ENCODE assay signal across 15 cellular contexts in the genomic region with DNA sequence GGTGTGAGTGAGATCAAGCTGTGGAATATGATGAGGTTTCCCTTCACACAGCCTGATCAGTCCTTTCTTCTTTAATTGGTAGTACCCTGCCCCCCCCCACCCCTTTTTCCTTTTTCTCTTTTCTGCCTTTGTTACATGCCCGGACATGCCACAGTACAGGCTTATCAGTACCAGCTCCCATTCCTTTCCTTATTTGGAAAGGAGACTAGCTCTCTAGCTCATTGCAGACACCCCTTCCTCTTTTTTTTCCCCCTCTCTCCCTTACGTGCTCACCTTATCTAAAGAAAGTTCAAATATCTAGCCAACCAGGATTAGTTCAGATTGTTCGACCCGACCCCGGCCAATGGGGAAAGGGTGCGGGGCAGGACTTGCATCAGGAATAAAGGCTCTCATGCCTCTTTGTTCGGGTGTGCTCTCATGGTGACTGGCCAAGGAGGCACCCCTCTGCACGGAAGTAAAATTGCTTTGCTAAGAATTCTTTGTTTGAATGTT.
DNase-seq lines count a peak whose midpoint lies in the region; ATAC-seq and TF ChIP-seq lines count a peak whose summit lies in the region.
"Had no signal": no experiment of that assay in that cellular context is flagged by ENCODE, and none has a peak within 500 bp of the region (broad histone marks: within the 10 kb centered on the region; RNA-seq: fewer than 3 reads in every experiment).

No MANE protein-coding gene starts in this region.

- no peaks in the 10 kb centered on the region for H3K36me3 Mint-ChIP-seq in activated CD8-positive, alpha-beta T cell treated with anti-CD3 and anti-CD28 coated beads for 36 hours (ENCODE audit: low read depth)
- H3K36me3 Mint-ChIP-seq in activated CD8-positive, alpha-beta T cell treated with anti-CD3 and anti-CD28 coated beads, Interleukin-2, amount 10 ng/mL, durations not matched to agents 7 days and 5 days (ENCODE audit: low read depth): no peaks in the 10 kb centered on the region
- no peaks in the 10 kb centered on the region for H3K36me3 Mint-ChIP-seq in osteocyte (ENCODE audit: unreplicated experiment)
- H3K36me3 Mint-ChIP-seq: stimulated activated memory B cell treated with anti-CD40 and anti-IgM and Interleukin-4, amounts not matched to agents 10 μg/mL and 1 μg/mL and 100 μg/mL, for 72 hours had no signal

- H3K36me3 ChIP-seq in PC-3 (ENCODE audit: low read depth, low read length): no peaks in the 10 kb centered on the region
- H3K36me3 ChIP-seq: prostate gland had no signal

- no peaks in the 10 kb centered on the region for H3K9me3 ChIP-seq in PC-3 (ENCODE audit: low read length)
- H3K9me3 ChIP-seq: prostate gland had no signal

- peak overlapping the region; percentile 12 for H3K27ac Mint-ChIP-seq in activated CD8-positive, alpha-beta T cell treated with anti-CD3 and anti-CD28 coated beads for 36 hours
- no peak overlapping the region for H3K27ac Mint-ChIP-seq in activated CD8-positive, alpha-beta T cell treated with anti-CD3 and anti-CD28 coated beads, Interleukin-2, amount 10 ng/mL, durations not matched to agents 7 days and 5 days
- H3K27ac Mint-ChIP-seq in osteocyte (ENCODE audit: unreplicated experiment): peak overlapping the region; percentile 65
- H3K27ac Mint-ChIP-seq: activated T-cell treated with anti-CD3 and anti-CD28 coated beads, Interleukin-2, amount 50 U/mL, for 72 hours; memory B cell; stimulated activated memory B cell treated with anti-CD40 and anti-IgM and Interleukin-4, amounts not matched to agents 10 μg/mL and 1 μg/mL and 100 μg/mL, for 72 hours had no signal

- H3K4me1 ChIP-seq in PC-3 (ENCODE audit: insufficient read depth, low read length): no peaks in the 10 kb centered on the region
- H3K4me1 ChIP-seq: prostate gland had no signal

- no peak overlapping the region for H3K4me2 ChIP-seq in PC-3 (ENCODE audit: low read length)

- no peak overlapping the region for H2AFZ ChIP-seq in PC-3 (ENCODE audit: low read length)

- H3K9ac ChIP-seq in PC-3 (ENCODE audit: low read length): no peak overlapping the region

- no peak for TF ChIP-seq CTCF in activated CD8-positive, alpha-beta T cell treated with anti-CD3 and anti-CD28 coated beads for 36 hours (IDR thresholded peaks at IDR 0.05)
- TF ChIP-seq CTCF in epithelial cell of esophagus (IDR thresholded peaks at IDR 0.05; ENCODE audit: insufficient read depth, low read depth, low read length, missing control alignments) (no peak), osteocyte (IDR thresholded peaks at IDR 0.05) (no peak), PC-3 (conservative IDR thresholded peaks at IDR 0.05; ENCODE audit: low read depth, low read length) (no peak)

- no peak overlapping the region for H3K4me3 Mint-ChIP-seq in activated CD8-positive, alpha-beta T cell treated with anti-CD3 and anti-CD28 coated beads for 36 hours
- no peak overlapping the region for H3K4me3 Mint-ChIP-seq in activated CD8-positive, alpha-beta T cell treated with anti-CD3 and anti-CD28 coated beads, Interleukin-2, amount 10 ng/mL, durations not matched to agents 7 days and 5 days
- no peak overlapping the region for H3K4me3 Mint-ChIP-seq in osteocyte (ENCODE audit: unreplicated experiment)
- H3K4me3 Mint-ChIP-seq: activated T-cell treated with anti-CD3 and anti-CD28 coated beads, Interleukin-2, amount 50 U/mL, for 72 hours; memory B cell; stimulated activated memory B cell treated with anti-CD40 and anti-IgM and Interleukin-4, amounts not matched to agents 10 μg/mL and 1 μg/mL and 100 μg/mL, for 72 hours had no signal

- CTCF ChIA-PET in activated CD8-positive, alpha-beta T cell treated with anti-CD3 and anti-CD28 coated beads for 36 hours (lab: Charles Lee): no interaction called here
- CTCF ChIA-PET in activated CD8-positive, alpha-beta T cell treated with anti-CD3 and anti-CD28 coated beads, Interleukin-2, amount 10 ng/mL, durations not matched to agents 7 days and 5 days (lab: Charles Lee): no interaction called here
- CTCF ChIA-PET in PC-3 (lab: Charles Lee): interaction anchor here (0.6 kb wide), 1 partner anchor 1364 kb away, joined by 4 read pairs; no protein-coding TSS in a partner anchor

- no peak overlapping the region for H3K27ac ChIP-seq in PC-3 (ENCODE audit: low read length)
- H3K27ac ChIP-seq: prostate gland had no signal

- H3K4me3 ChIP-seq in epithelial cell of esophagus (ENCODE audit: low read length): no peak overlapping the region
- H3K4me3 ChIP-seq in PC-3 (ENCODE audit: low read length): no peak overlapping the region
- H3K4me3 ChIP-seq: prostate gland had no signal

- POLR2A ChIA-PET in activated CD8-positive, alpha-beta T cell treated with anti-CD3 and anti-CD28 coated beads for 36 hours (lab: Charles Lee): no interaction called here
- POLR2A ChIA-PET in activated CD8-positive, alpha-beta T cell treated with anti-CD3 and anti-CD28 coated beads, Interleukin-2, amount 10 ng/mL, durations not matched to agents 7 days and 5 days (lab: Charles Lee): no interaction called here
- POLR2A ChIA-PET in PC-3 (lab: Charles Lee; ENCODE audit: unreplicated experiment): no interaction called here

- BruUV-seq in PC-3 (replicated peaks; lab: Mats Ljungman, UMichigan): no TSS peak

- no peaks in the 10 kb centered on the region for H3K27me3 ChIP-seq in PC-3 (ENCODE audit: low read length)

- no peak for ATAC-seq in activated CD8-positive, alpha-beta T cell treated with anti-CD3 and anti-CD28 coated beads for 36 hours
- ATAC-seq in activated CD8-positive, alpha-beta T cell treated with anti-CD3 and anti-CD28 coated beads, Interleukin-2, amount 10 ng/mL, durations not matched to agents 7 days and 5 days: no peak
- no peak for ATAC-seq in PC-3
- ATAC-seq: activated T-cell treated with anti-CD3 and anti-CD28 coated beads, Interleukin-2, amount 50 U/mL, for 72 hours; SK-N-SH treated with all-trans-retinoic acid at 6 μM for 48 hours; stimulated activated memory B cell treated with anti-CD40 and anti-IgM and Interleukin-4, amounts not matched to agents 10 μg/mL and 1 μg/mL and 100 μg/mL, for 72 hours had no signal

- intact Hi-C loops in activated CD8-positive, alpha-beta T cell treated with anti-CD3 and anti-CD28 coated beads for 36 hours (cut with micrococcal nuclease): no loop called here
- intact Hi-C loops in PC-3 (cut with micrococcal nuclease): no loop called here

- H3K9me2 ChIP-seq in PC-3 (replicated peaks; ENCODE audit: low read length): no peaks in the 10 kb centered on the region

- DNase-seq in activated CD8-positive, alpha-beta T cell treated with anti-CD3 and anti-CD28 coated beads for 36 hours: no peak
- no peak for DNase-seq in activated CD8-positive, alpha-beta T cell treated with anti-CD3 and anti-CD28 coated beads, Interleukin-2, amount 10 ng/mL, durations not matched to agents 7 days and 5 days
- DNase-seq in NCI-H1105 treated with DMSO at 0.1 percent for 48 hours (lab: John Stamatoyannopoulos, UW) (peak; percentile 36), epithelial cell of esophagus (ENCODE audit: low read depth) (peak; percentile 44), osteocyte (ENCODE audit: extremely low spot score, unreplicated experiment) (no peak), epidermal melanocyte (ENCODE audit: insufficient read length, low spot score) (no peak), PC-3 (no peak), hypothalamus (lab: John Stamatoyannopoulos, UW) (no peak)
- DNase-seq: activated CD4-positive, CD25-positive, alpha-beta regulatory T cell treated with anti-CD3 and anti-CD28 coated beads, Interleukin-2, amount 50 U/mL, for 72 hours; activated T-cell treated with anti-CD3 and anti-CD28 coated beads, Interleukin-2, amount 50 U/mL, for 72 hours; stimulated activated CD4-positive, alpha-beta T cell treated with anti-CD3 and anti-CD28 coated beads, Interleukin-2, amount 100 ng/mL, for 24 hours had no signal

- H3F3A ChIP-seq in PC-3 (ENCODE audit: low read length, unreplicated experiment): no peaks in the 10 kb centered on the region

- no peaks in the 10 kb centered on the region for H4K20me1 ChIP-seq in PC-3 (ENCODE audit: low read length)

- H3K27me3 Mint-ChIP-seq in activated CD8-positive, alpha-beta T cell treated with anti-CD3 and anti-CD28 coated beads for 36 hours: peaks cover 6% of the 10 kb centered on the region
- H3K27me3 Mint-ChIP-seq in activated CD8-positive, alpha-beta T cell treated with anti-CD3 and anti-CD28 coated beads, Interleukin-2, amount 10 ng/mL, durations not matched to agents 7 days and 5 days (ENCODE audit: low read depth): peaks cover 4% of the 10 kb centered on the region
- no peaks in the 10 kb centered on the region for H3K27me3 Mint-ChIP-seq in osteocyte (ENCODE audit: unreplicated experiment)
- H3K27me3 Mint-ChIP-seq: stimulated activated memory B cell treated with anti-CD40 and anti-IgM and Interleukin-4, amounts not matched to agents 10 μg/mL and 1 μg/mL and 100 μg/mL, for 72 hours had no signal

- no peaks in the 10 kb centered on the region for H3K79me2 ChIP-seq in PC-3 (ENCODE audit: low read length)

- H3K9me3 Mint-ChIP-seq in activated CD8-positive, alpha-beta T cell treated with anti-CD3 and anti-CD28 coated beads for 36 hours: no peaks in the 10 kb centered on the region
- H3K9me3 Mint-ChIP-seq in activated CD8-positive, alpha-beta T cell treated with anti-CD3 and anti-CD28 coated beads, Interleukin-2, amount 10 ng/mL, durations not matched to agents 7 days and 5 days (ENCODE audit: insufficient read depth): no peaks in the 10 kb centered on the region
- peaks cover 21% of the 10 kb centered on the region for H3K9me3 Mint-ChIP-seq in osteocyte (ENCODE audit: unreplicated experiment)
- H3K9me3 Mint-ChIP-seq: memory B cell; stimulated activated memory B cell treated with anti-CD40 and anti-IgM and Interleukin-4, amounts not matched to agents 10 μg/mL and 1 μg/mL and 100 μg/mL, for 72 hours had no signal

- no peaks in the 10 kb centered on the region for H3K4me1 Mint-ChIP-seq in activated CD8-positive, alpha-beta T cell treated with anti-CD3 and anti-CD28 coated beads for 36 hours (ENCODE audit: low read depth)
- H3K4me1 Mint-ChIP-seq in activated CD8-positive, alpha-beta T cell treated with anti-CD3 and anti-CD28 coated beads, Interleukin-2, amount 10 ng/mL, durations not matched to agents 7 days and 5 days (ENCODE audit: low read depth): peaks cover 2% of the 10 kb centered on the region
- H3K4me1 Mint-ChIP-seq in osteocyte (ENCODE audit: unreplicated experiment): peaks cover 5% of the 10 kb centered on the region
- H3K4me1 Mint-ChIP-seq: memory B cell; stimulated activated memory B cell treated with anti-CD40 and anti-IgM and Interleukin-4, amounts not matched to agents 10 μg/mL and 1 μg/mL and 100 μg/mL, for 72 hours had no signal

Comparison
In these comparisons a context has a peak if more than half of its experiments do, and no peak if none do; other contexts are left out.
1. DNase-seq: peak in NCI-H1105 treated with DMSO at 0.1 percent for 48 hours (single experiment) and epithelial cell of esophagus (single experiment); none in activated CD8-positive, alpha-beta T cell treated with anti-CD3 and anti-CD28 coated beads for 36 hours (single experiment), activated CD8-positive, alpha-beta T cell treated with anti-CD3 and anti-CD28 coated beads, Interleukin-2, amount 10 ng/mL, durations not matched to agents 7 days and 5 days (single experiment), osteocyte (single experiment), epidermal melanocyte (single experiment), PC-3 (single experiment) and hypothalamus (0 of 51).